In genomic region chr3:60009931-60010478, GRCh38 we compare ENCODE assay signal across 18 cellular contexts.
DNase-seq lines count a peak whose midpoint lies in the region; ATAC-seq and TF ChIP-seq lines count a peak whose summit lies in the region.
"Had no signal": no experiment of that assay in that cellular context is flagged by ENCODE, and none has a peak within 500 bp of the region (broad histone marks: within the 10 kb centered on the region; RNA-seq: fewer than 3 reads in every experiment).

No MANE protein-coding gene starts in this region.

- H3K4me1 ChIP-seq in upper lobe of right lung (no peaks in the 10 kb centered on the region), suprapubic skin (no peaks in the 10 kb centered on the region)

- WGBS in suprapubic skin = 85% methylated on average over 3 of the region's 3 CpGs

- H3K36me3 ChIP-seq in KOPT-K1 (ENCODE audit: insufficient read depth, low read length) = peaks cover 22% of the 10 kb centered on the region
- no peaks in the 10 kb centered on the region for H3K36me3 ChIP-seq in upper lobe of right lung
- H3K36me3 ChIP-seq in suprapubic skin = no peaks in the 10 kb centered on the region

- TF ChIP-seq EP300 in suprapubic skin (IDR thresholded peaks at IDR 0.05) = no peak

- H3K27me3 Mint-ChIP-seq in activated naive CD4-positive, alpha-beta T cell treated with anti-CD3 and anti-CD28 coated beads, Interleukin-2, amount 10 ng/mL, durations not matched to agents 7 days and 5 days = no peaks in the 10 kb centered on the region
- no peaks in the 10 kb centered on the region for H3K27me3 Mint-ChIP-seq in activated naive CD8-positive, alpha-beta T cell
- H3K27me3 Mint-ChIP-seq: progenitor cell of endocrine pancreas had no signal

- H3K27ac Mint-ChIP-seq in activated naive CD4-positive, alpha-beta T cell treated with anti-CD3 and anti-CD28 coated beads, Interleukin-2, amount 10 ng/mL, durations not matched to agents 7 days and 5 days = peak overlapping the region; percentile 99
- H3K27ac Mint-ChIP-seq in activated naive CD8-positive, alpha-beta T cell = peak overlapping the region; percentile 84
- H3K27ac Mint-ChIP-seq: HFFc6, progenitor cell of endocrine pancreas had no signal

- no peak overlapping the region for H3K4me3 ChIP-seq in upper lobe of right lung
- H3K4me3 ChIP-seq in suprapubic skin = no peak overlapping the region
- H3K4me3 ChIP-seq: K562 had no signal

- CTCF ChIA-PET in activated naive CD4-positive, alpha-beta T cell treated with anti-CD3 and anti-CD28 coated beads, Interleukin-2, amount 10 ng/mL, durations not matched to agents 7 days and 5 days (lab: Charles Lee) = interaction anchor here (1.2 to 1.5 kb wide), 3 partner anchors 15 to 69 kb away, joined by 4 to 8 read pairs (median 5); no protein-coding TSS in a partner anchor

- DNase-seq in activated naive CD4-positive, alpha-beta T cell treated with anti-CD3 and anti-CD28 coated beads, Interleukin-2, amount 10 ng/mL, durations not matched to agents 7 days and 5 days = no peak
- no peak for DNase-seq in activated naive CD4-positive, alpha-beta T cell (lab: John Stamatoyannopoulos, UW)
- DNase-seq in upper lobe of right lung (no peak), suprapubic skin (ENCODE audit: low spot score in 2 of 2) (no peak)
- DNase-seq: anterior cingulate cortex, HFFc6, NCI-H187 treated with DMSO at 0.1 percent for 48 hours, NCI-H226, RPMI8226, SK-N-SH had no signal

- H3K9me3 ChIP-seq in KOPT-K1 (ENCODE audit: insufficient read depth, low read length, poor library complexity, severe bottlenecking) = no peaks in the 10 kb centered on the region
- no peaks in the 10 kb centered on the region for H3K9me3 ChIP-seq in upper lobe of right lung
- H3K9me3 ChIP-seq in suprapubic skin = no peaks in the 10 kb centered on the region
- H3K9me3 ChIP-seq: SK-N-SH had no signal

- H3K36me3 Mint-ChIP-seq in activated naive CD4-positive, alpha-beta T cell treated with anti-CD3 and anti-CD28 coated beads, Interleukin-2, amount 10 ng/mL, durations not matched to agents 7 days and 5 days = peaks cover 78% of the 10 kb centered on the region
- H3K36me3 Mint-ChIP-seq in activated naive CD8-positive, alpha-beta T cell = peaks cover 16% of the 10 kb centered on the region

- intact Hi-C loops in upper lobe of right lung (cut with DNase I) = no loop called here

- H3K4me1 Mint-ChIP-seq in activated naive CD4-positive, alpha-beta T cell treated with anti-CD3 and anti-CD28 coated beads, Interleukin-2, amount 10 ng/mL, durations not matched to agents 7 days and 5 days = peaks cover 90% of the 10 kb centered on the region
- peaks cover 90% of the 10 kb centered on the region for H3K4me1 Mint-ChIP-seq in activated naive CD8-positive, alpha-beta T cell (ENCODE audit: low read depth)

- ATAC-seq in upper lobe of right lung (no peak), GM21423 (IDR thresholded peaks at IDR 0.05; ENCODE audit: unreplicated experiment) (no peak)
- ATAC-seq: esophagus mucosa, K562, left lobe of liver had no signal

- TF ChIP-seq CTCF in upper lobe of right lung (IDR thresholded peaks at IDR 0.05) (no peak), suprapubic skin (IDR thresholded peaks at IDR 0.05) (no peak)

- peaks cover 4% of the 10 kb centered on the region for H3K9me3 Mint-ChIP-seq in activated naive CD4-positive, alpha-beta T cell treated with anti-CD3 and anti-CD28 coated beads, Interleukin-2, amount 10 ng/mL, durations not matched to agents 7 days and 5 days
- no peaks in the 10 kb centered on the region for H3K9me3 Mint-ChIP-seq in activated naive CD8-positive, alpha-beta T cell (ENCODE audit: low read depth)

- no peak for TF ChIP-seq POLR2A in suprapubic skin (IDR thresholded peaks at IDR 0.05)

- H3K27me3 ChIP-seq in upper lobe of right lung (no peaks in the 10 kb centered on the region), suprapubic skin (no peaks in the 10 kb centered on the region)

- H3K4me3 Mint-ChIP-seq in activated naive CD4-positive, alpha-beta T cell treated with anti-CD3 and anti-CD28 coated beads, Interleukin-2, amount 10 ng/mL, durations not matched to agents 7 days and 5 days = peak overlapping the region; percentile 73
- peak overlapping the region; percentile 77 for H3K4me3 Mint-ChIP-seq in activated naive CD8-positive, alpha-beta T cell
- H3K4me3 Mint-ChIP-seq: HFFc6, neural crest cell had no signal

- H3K27ac ChIP-seq in KOPT-K1 (ENCODE audit: low read depth, low read length, poor library complexity, severe bottlenecking) = peak overlapping the region; percentile 89
- H3K27ac ChIP-seq in upper lobe of right lung = peak overlapping the region; percentile 1
- no peak overlapping the region for H3K27ac ChIP-seq in suprapubic skin
